ENCODE assay signal across 8 cellular contexts in genomic region chr18:22563098-22563707, GRCh38.
A peak's percentile ranks its signal among the peaks of the same experiment; 100 is the strongest.
DNase-seq lines count a peak whose midpoint lies in the region; ATAC-seq and TF ChIP-seq lines count a peak whose summit lies in the region.

No MANE protein-coding gene starts in this region.

- no peaks in the 10 kb centered on the region for H3K36me3 Mint-ChIP-seq in endothelial cell (ENCODE audit: low read depth, unreplicated experiment)
- no peaks in the 10 kb centered on the region for H3K36me3 Mint-ChIP-seq in activated CD4-positive, alpha-beta memory T cell treated with anti-CD3 and anti-CD28 coated beads, Interleukin-2, amount 10 ng/mL, durations not matched to agents 7 days and 5 days (ENCODE audit: low read depth)

- H2BK5ac ChIP-seq in mesendoderm (ENCODE audit: low read length) = no peak overlapping the region

- H3K27me3 ChIP-seq in mesendoderm (ENCODE audit: insufficient read depth, low read length, poor library complexity) = peaks cover 12% of the 10 kb centered on the region

- no peak overlapping the region for H2AK5ac ChIP-seq in mesendoderm (ENCODE audit: low read length)

- WGBS in mesendoderm (ENCODE audit: extremely low coverage, insufficient coverage, low lambda C conversion rate) = no CpG with 5 or more reads among the region's 6 CpGs

- H3K56ac ChIP-seq in mesendoderm (ENCODE audit: low read length) = no peak overlapping the region

- no peak overlapping the region for H4K8ac ChIP-seq in mesendoderm (ENCODE audit: low read depth, low read length)

- POLR2A ChIA-PET in activated CD4-positive, alpha-beta memory T cell treated with anti-CD3 and anti-CD28 coated beads, Interleukin-2, amount 10 ng/mL, durations not matched to agents 7 days and 5 days (lab: Charles Lee) = no interaction called here

- ATAC-seq in GM19395 (IDR thresholded peaks at IDR 0.05; ENCODE audit: unreplicated experiment) = peak; percentile 75

- H3K4ac ChIP-seq in mesendoderm (ENCODE audit: low read depth, low read length) = no peak overlapping the region

- peak; percentile 47 for TF ChIP-seq CTCF in endothelial cell (IDR thresholded peaks at IDR 0.05; ENCODE audit: unreplicated experiment)

- peaks cover 20% of the 10 kb centered on the region for H3K4me1 Mint-ChIP-seq in endothelial cell (ENCODE audit: unreplicated experiment)
- H3K4me1 Mint-ChIP-seq in activated CD4-positive, alpha-beta memory T cell treated with anti-CD3 and anti-CD28 coated beads, Interleukin-2, amount 10 ng/mL, durations not matched to agents 7 days and 5 days = peaks cover 2% of the 10 kb centered on the region

- H3K23ac ChIP-seq in mesendoderm (ENCODE audit: low read length) = no peak overlapping the region

- no peak overlapping the region for H3K9ac ChIP-seq in mesendoderm (ENCODE audit: low read length)

- no peak overlapping the region for H3K4me3 Mint-ChIP-seq in endothelial cell (ENCODE audit: unreplicated experiment)
- H3K4me3 Mint-ChIP-seq in activated CD4-positive, alpha-beta memory T cell treated with anti-CD3 and anti-CD28 coated beads, Interleukin-2, amount 10 ng/mL, durations not matched to agents 7 days and 5 days = no peak overlapping the region

- H2BK120ac ChIP-seq in mesendoderm (ENCODE audit: low read depth, low read length) = no peak overlapping the region

- no peaks in the 10 kb centered on the region for H3K79me2 ChIP-seq in mesendoderm (ENCODE audit: control insufficient read depth, insufficient read depth, low read length)

- H3K27me3 Mint-ChIP-seq in endothelial cell (ENCODE audit: unreplicated experiment) = peaks cover 1% of the 10 kb centered on the region
- H3K27me3 Mint-ChIP-seq in activated CD4-positive, alpha-beta memory T cell treated with anti-CD3 and anti-CD28 coated beads, Interleukin-2, amount 10 ng/mL, durations not matched to agents 7 days and 5 days = peaks cover 25% of the 10 kb centered on the region

- no peaks in the 10 kb centered on the region for H3K36me3 ChIP-seq in mesendoderm (ENCODE audit: control insufficient read depth, insufficient read depth, low read length)

- no peak overlapping the region for H3K4me2 ChIP-seq in mesendoderm (ENCODE audit: low read length)

- no peak overlapping the region for H3K4me3 ChIP-seq in mesendoderm (ENCODE audit: low read length)

- H2BK15ac ChIP-seq in mesendoderm (replicated peaks; ENCODE audit: low read depth) = no peak overlapping the region

- CTCF ChIA-PET in activated CD4-positive, alpha-beta memory T cell treated with anti-CD3 and anti-CD28 coated beads, Interleukin-2, amount 10 ng/mL, durations not matched to agents 7 days and 5 days (lab: Charles Lee) = no interaction called here

- no peak overlapping the region for H3K27ac ChIP-seq in mesendoderm (ENCODE audit: low read depth, low read length)

- no peaks in the 10 kb centered on the region for H3K4me1 ChIP-seq in mesendoderm (ENCODE audit: control insufficient read depth, low read depth, low read length)

- H3K27ac Mint-ChIP-seq in endothelial cell (ENCODE audit: unreplicated experiment) = no peak overlapping the region
- no peak overlapping the region for H3K27ac Mint-ChIP-seq in activated CD4-positive, alpha-beta memory T cell treated with anti-CD3 and anti-CD28 coated beads, Interleukin-2, amount 10 ng/mL, durations not matched to agents 7 days and 5 days

- no peak overlapping the region for H3K18ac ChIP-seq in mesendoderm (ENCODE audit: low read length)

- peak; percentile 66 for DNase-seq in DMS114 treated with DMSO at 0.1 percent for 48 hours (lab: John Stamatoyannopoulos, UW; ENCODE audit: unreplicated experiment)
- DNase-seq in HuH-7.5 (ENCODE audit: low spot score) = peak; percentile 69
- DNase-seq in RPMI8226 = peak; percentile 59
- peak; percentile 35 for DNase-seq in endothelial cell (ENCODE audit: low spot score)
- peak; percentile 80 for DNase-seq in mesendoderm
- DNase-seq in activated CD4-positive, CD25-positive, alpha-beta regulatory T cell (lab: John Stamatoyannopoulos, UW) = no peak
- DNase-seq in activated CD4-positive, alpha-beta memory T cell treated with anti-CD3 and anti-CD28 coated beads, Interleukin-2, amount 10 ng/mL, durations not matched to agents 7 days and 5 days = no peak

- no peaks in the 10 kb centered on the region for H3K9me3 Mint-ChIP-seq in endothelial cell (ENCODE audit: unreplicated experiment)
- no peaks in the 10 kb centered on the region for H3K9me3 Mint-ChIP-seq in activated CD4-positive, alpha-beta memory T cell treated with anti-CD3 and anti-CD28 coated beads, Interleukin-2, amount 10 ng/mL, durations not matched to agents 7 days and 5 days

- H4K5ac ChIP-seq in mesendoderm (ENCODE audit: low read length) = no peak overlapping the region

- H3K79me1 ChIP-seq in mesendoderm (ENCODE audit: low read length) = no peaks in the 10 kb centered on the region

Comparison
In these comparisons a context has a peak if more than half of its experiments do, and no peak if none do; other contexts are left out.
1. DNase-seq: peak in DMS114 treated with DMSO at 0.1 percent for 48 hours (single experiment), HuH-7.5 (single experiment), RPMI8226 (single experiment), endothelial cell (single experiment) and mesendoderm (single experiment); none in activated CD4-positive, CD25-positive, alpha-beta regulatory T cell (0 of 4) and activated CD4-positive, alpha-beta memory T cell treated with anti-CD3 and anti-CD28 coated beads, Interleukin-2, amount 10 ng/mL, durations not matched to agents 7 days and 5 days (single experiment).